ENCODE assay signal across 8 cellular contexts in the genomic region with DNA sequence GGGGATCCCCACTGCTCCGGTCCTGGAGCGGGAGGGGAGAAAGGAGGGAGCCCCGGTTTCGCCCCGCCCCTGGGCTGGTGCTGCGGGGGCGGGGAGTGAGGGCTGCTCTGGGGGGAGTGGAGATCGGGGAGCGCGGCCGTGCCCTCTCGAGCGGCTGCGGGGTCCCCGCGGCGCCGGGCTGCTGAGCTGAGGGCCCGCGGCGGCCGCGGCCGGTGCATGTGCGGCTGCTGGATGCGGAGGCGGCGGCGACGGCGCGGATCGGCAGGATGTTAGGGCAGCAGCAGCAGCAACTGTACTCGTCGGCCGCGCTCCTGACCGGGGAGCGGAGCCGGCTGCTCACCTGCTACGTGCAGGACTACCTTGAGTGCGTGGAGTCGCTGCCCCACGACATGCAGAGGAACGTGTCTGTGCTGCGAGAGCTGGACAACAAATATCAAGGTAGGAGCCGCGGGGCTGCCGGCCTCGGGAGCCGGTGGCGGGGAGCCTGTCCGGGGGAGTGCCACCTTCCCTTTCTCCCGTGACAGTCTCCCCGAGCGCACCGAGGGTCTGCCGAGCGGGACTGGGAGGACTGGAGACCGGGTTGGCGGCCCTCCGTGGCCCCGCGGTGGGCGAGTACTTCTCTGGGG. TPM values are rescaled to one million over a fixed set of nuclear protein-coding genes. Genes with fewer than 3 reads are reported as not detected.
DNase-seq lines count a peak whose midpoint lies in the region; ATAC-seq, FAIRE-seq and TF ChIP-seq lines count a peak whose summit lies in the region.

A gene with protein sequence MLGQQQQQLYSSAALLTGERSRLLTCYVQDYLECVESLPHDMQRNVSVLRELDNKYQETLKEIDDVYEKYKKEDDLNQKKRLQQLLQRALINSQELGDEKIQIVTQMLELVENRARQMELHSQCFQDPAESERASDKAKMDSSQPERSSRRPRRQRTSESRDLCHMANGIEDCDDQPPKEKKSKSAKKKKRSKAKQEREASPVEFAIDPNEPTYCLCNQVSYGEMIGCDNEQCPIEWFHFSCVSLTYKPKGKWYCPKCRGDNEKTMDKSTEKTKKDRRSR (plus strand): TSS at position 129 of the 626 bp plus-strand sequence. CDS start 138 bp downstream, at position 267.

- ATAC-seq in memory B cell (ENCODE audit: low read depth), result peak; percentile 46

- peaks cover 18% of the 10 kb centered on the region for H4K20me1 ChIP-seq in SU-DHL-6 (ENCODE audit: low read depth, low read length)

- no peaks in the 10 kb centered on the region for H3K9me3 ChIP-seq in KOPT-K1 (ENCODE audit: insufficient read depth, low read length, poor library complexity, severe bottlenecking)
- no peaks in the 10 kb centered on the region for H3K9me3 ChIP-seq in SU-DHL-6 (ENCODE audit: insufficient read depth, low read length)
- H3K9me3 ChIP-seq in suprapubic skin, result no peaks in the 10 kb centered on the region

- H3K27me3 Mint-ChIP-seq in memory B cell, result no peaks in the 10 kb centered on the region

- H3K27me3 ChIP-seq in SU-DHL-6 (ENCODE audit: low read length), result no peaks in the 10 kb centered on the region
- H3K27me3 ChIP-seq in dorsolateral prefrontal cortex, result no peaks in the 10 kb centered on the region
- H3K27me3 ChIP-seq in suprapubic skin, result no peaks in the 10 kb centered on the region

- peak within 1 kb of the TSS; percentile 85 for H2AFZ ChIP-seq in SU-DHL-6 (ENCODE audit: low read depth, low read length, severe bottlenecking)

- H3K9me3 Mint-ChIP-seq in memory B cell, result no peaks in the 10 kb centered on the region

- peaks cover 7% of the 10 kb centered on the region for H3K4me1 Mint-ChIP-seq in memory B cell

- H3K9me2 ChIP-seq in SU-DHL-6 (replicated peaks; ENCODE audit: insufficient read depth, low read length), result no peaks in the 10 kb centered on the region

- H3K27ac ChIP-seq in KOPT-K1 (ENCODE audit: low read depth, low read length, poor library complexity, severe bottlenecking) (peak within 1 kb of the TSS; percentile 96), SU-DHL-6 (ENCODE audit: low read depth, low read length) (peak within 1 kb of the TSS; percentile 76), dorsolateral prefrontal cortex (peak within 1 kb of the TSS; percentile 88 to 100 (median 98)), suprapubic skin (peak within 1 kb of the TSS; percentile 98)

- peak within 1 kb of the TSS; percentile 98 for H3K27ac Mint-ChIP-seq in memory B cell

- 0 out of 2 replicates have a peak, but pooled peaks have one; percentile 31 for TF ChIP-seq POLR2A in H54 (IDR thresholded peaks at IDR 0.05; ENCODE audit: low read depth, low read length)
- no peak for TF ChIP-seq POLR2A in suprapubic skin (IDR thresholded peaks at IDR 0.05)

- DNase-seq in stimulated activated CD4-positive, alpha-beta T cell treated with anti-CD3 and anti-CD28 coated beads, Interleukin-1b, Interleukin-23, amount 100 ng/mL, for 24 hours (ENCODE audit: low read depth in 4 of 4, low spot score in 1 of 4), result peak in 3 of 4 experiments; percentile 13 to 74 (median 17)
- DNase-seq in stimulated activated CD4-positive, alpha-beta T cell treated with anti-CD3 and anti-CD28 coated beads, Interleukin-2, amount 100 ng/mL, for 24 hours, result no peak
- DNase-seq in H54 (ENCODE audit: insufficient read length, low spot score), result peak; percentile 49
- peak in 2 of 10 donors; percentile 28 to 79 for DNase-seq in dorsolateral prefrontal cortex
- DNase-seq in memory B cell (ENCODE audit: low spot score in 2 of 2), result peak in 1 of 2 donors; percentile 70
- DNase-seq in suprapubic skin (ENCODE audit: low spot score in 2 of 2), result peak; percentile 82 to 84

- H3K36me3 ChIP-seq in KOPT-K1 (ENCODE audit: insufficient read depth, low read length), result peaks cover 1% of the 10 kb centered on the region
- peaks cover under 1% of the 10 kb centered on the region; the same call in 1 of the 2 replicates for H3K36me3 ChIP-seq in SU-DHL-6 (ENCODE audit: low read length)
- no peaks in the 10 kb centered on the region for H3K36me3 ChIP-seq in suprapubic skin

- no peak for FAIRE-seq in H54 (lab: Jason Lieb, UNC)

- H3K9ac ChIP-seq in SU-DHL-6 (ENCODE audit: low read length), result peak within 1 kb of the TSS; percentile 76

- no peaks in the 10 kb centered on the region for H3F3A ChIP-seq in SU-DHL-6 (ENCODE audit: insufficient read depth)

- no peak for TF ChIP-seq EP300 in suprapubic skin (IDR thresholded peaks at IDR 0.05)

- peak within 1 kb of the TSS; percentile 79 for H3K4me2 ChIP-seq in SU-DHL-6 (ENCODE audit: low read depth, low read length, poor library complexity, severe bottlenecking)

- H3K4me3 Mint-ChIP-seq in memory B cell, result peak within 1 kb of the TSS; percentile 94

- peaks cover 59% of the 10 kb centered on the region for H3K79me2 ChIP-seq in SU-DHL-6 (ENCODE audit: insufficient read depth, low read length)

- H3K4me1 ChIP-seq in suprapubic skin, result peaks cover 38% of the 10 kb centered on the region

- under 1% methylated on average over 22 of the region's 65 CpGs for WGBS in suprapubic skin

- no peaks in the 10 kb centered on the region for H3K36me3 Mint-ChIP-seq in memory B cell

- intact Hi-C loops in dorsolateral prefrontal cortex (cut with DNase I), result loop anchor here (1.0 to 5.0 kb wide), 5 partner anchors 61 to 1142 kb away; a partner anchor contains a TSS

- peak within 1 kb of the TSS; percentile 92 for H3K4me3 ChIP-seq in SU-DHL-6 (ENCODE audit: insufficient read depth, low read length, poor library complexity, severe bottlenecking)
- peak within 1 kb of the TSS; percentile 70 to 100 (median 93) for H3K4me3 ChIP-seq in dorsolateral prefrontal cortex
- H3K4me3 ChIP-seq in suprapubic skin, result peak within 1 kb of the TSS; percentile 98

- TF ChIP-seq CTCF in SU-DHL-6 (IDR thresholded peaks at IDR 0.05; ENCODE audit: insufficient read depth, low read length, poor library complexity, severe bottlenecking), result no peak
- peak in 1 of 56 donors; percentile 3 for TF ChIP-seq CTCF in dorsolateral prefrontal cortex (IDR thresholded peaks at IDR 0.05 in 54 of 56, conservative IDR thresholded peaks at IDR 0.05 in 2 of 56; ENCODE audit: low read depth in 1 of 56, partially characterized antibody in 56 of 56)
- no peak for TF ChIP-seq CTCF in suprapubic skin (IDR thresholded peaks at IDR 0.05)

RNA-seq across cellular contexts. Expression of the gene that starts here (rescaled TPM):
- 10 to 100 TPM in 110 of 120 experiments, 1 to 10 TPM in 10; 8.0 to 23.0 (median 13.2) TPM for total RNA-seq in dorsolateral prefrontal cortex
- 10 to 100 TPM in 3 of 4 donors, 1 to 10 TPM in 1; 9.9 to 21.2 (median 18.8) TPM for total RNA-seq in suprapubic skin

Comparison
In these comparisons a context has a peak if more than half of its experiments do, and no peak if none do; other contexts are left out.
1. DNase-seq: peak in stimulated activated CD4-positive, alpha-beta T cell treated with anti-CD3 and anti-CD28 coated beads, Interleukin-1b, Interleukin-23, amount 100 ng/mL, for 24 hours (3 of 4), H54 (single experiment) and suprapubic skin (2 of 2); none in stimulated activated CD4-positive, alpha-beta T cell treated with anti-CD3 and anti-CD28 coated beads, Interleukin-2, amount 100 ng/mL, for 24 hours (0 of 2).
2. Peak in every context shown above with its lines, with median percentiles within 50 percentile points of each other: H3K27ac ChIP-seq and H3K4me3 ChIP-seq.